ENCODE assay signal across 2 cellular contexts in genomic region chr9:125883548-125883947, GRCh38.
TF ChIP-seq lines count a peak whose summit lies in the region.

No MANE protein-coding gene starts in this region.

TF ChIP-seq in GM23338, 12 proteins besides CTCF, POLR2A, EP300 and RAD21:
- TF ChIP-seq, protein P1, sequence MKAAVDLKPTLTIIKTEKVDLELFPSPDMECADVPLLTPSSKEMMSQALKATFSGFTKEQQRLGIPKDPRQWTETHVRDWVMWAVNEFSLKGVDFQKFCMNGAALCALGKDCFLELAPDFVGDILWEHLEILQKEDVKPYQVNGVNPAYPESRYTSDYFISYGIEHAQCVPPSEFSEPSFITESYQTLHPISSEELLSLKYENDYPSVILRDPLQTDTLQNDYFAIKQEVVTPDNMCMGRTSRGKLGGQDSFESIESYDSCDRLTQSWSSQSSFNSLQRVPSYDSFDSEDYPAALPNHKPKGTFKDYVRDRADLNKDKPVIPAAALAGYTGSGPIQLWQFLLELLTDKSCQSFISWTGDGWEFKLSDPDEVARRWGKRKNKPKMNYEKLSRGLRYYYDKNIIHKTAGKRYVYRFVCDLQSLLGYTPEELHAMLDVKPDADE (IDR thresholded peaks at IDR 0.05) = no peak
- no peak for TF ChIP-seq ZNF114 (CRISPR knock-in tag; IDR thresholded peaks at IDR 0.05)
- TF ChIP-seq ZNF331 (CRISPR knock-in tag; IDR thresholded peaks at IDR 0.05; ENCODE audit: low read depth) = no peak
- no peak for TF ChIP-seq JUNB (IDR thresholded peaks at IDR 0.05; ENCODE audit: unreplicated experiment)
- no peak for TF ChIP-seq CREB1 (CRISPR knock-in tag; IDR thresholded peaks at IDR 0.05; ENCODE audit: low read depth)
- TF ChIP-seq POLR2AphosphoS5 (IDR thresholded peaks at IDR 0.05; ENCODE audit: low read depth) = no peak
- no peak for TF ChIP-seq ZNF462 (CRISPR knock-in tag; IDR thresholded peaks at IDR 0.05)
- TF ChIP-seq EZH2phosphoT487 (IDR thresholded peaks at IDR 0.05; ENCODE audit: unreplicated experiment) = no peak
- no peak for TF ChIP-seq EZH2 (IDR thresholded peaks at IDR 0.05; ENCODE audit: low read depth, unreplicated experiment)

TF ChIP-seq in H1, 55 proteins besides CTCF, POLR2A, EP300 and RAD21:
- TF ChIP-seq ATF2 (IDR thresholded peaks at IDR 0.05; ENCODE audit: low read length) (no peak), CEBPB (IDR thresholded peaks at IDR 0.05; ENCODE audit: low read depth, low read length) (no peak)
